In genomic region chr7:44066494-44067063, GRCh38 we compare ENCODE assay signal across 1 cellular context.
TF ChIP-seq lines count a peak whose summit lies in the region.

No MANE protein-coding gene starts in this region.

TF ChIP-seq in SK-N-SH treated with all-trans-retinoic acid at 6 μM for 48 hours, 23 proteins besides CTCF, POLR2A, EP300 and RAD21 (continued from another document):
- TF ChIP-seq TSHZ2 (CRISPR knock-in tag; IDR thresholded peaks at IDR 0.05) (no peak), ZNF70 (CRISPR knock-in tag; IDR thresholded peaks at IDR 0.05) (no peak), ISL1 (CRISPR knock-in tag; IDR thresholded peaks at IDR 0.05) (no peak), ZNF8 (CRISPR knock-in tag; IDR thresholded peaks at IDR 0.05) (no peak), PATZ1 (CRISPR knock-in tag; IDR thresholded peaks at IDR 0.05; ENCODE audit: borderline replicate concordance) (no peak), OSR1 (CRISPR knock-in tag; IDR thresholded peaks at IDR 0.05) (no peak), POU6F1 (CRISPR knock-in tag; IDR thresholded peaks at IDR 0.05; ENCODE audit: borderline replicate concordance, low read depth) (no peak)
